9 cellular contexts compared by ENCODE assay signal in the genomic region with DNA sequence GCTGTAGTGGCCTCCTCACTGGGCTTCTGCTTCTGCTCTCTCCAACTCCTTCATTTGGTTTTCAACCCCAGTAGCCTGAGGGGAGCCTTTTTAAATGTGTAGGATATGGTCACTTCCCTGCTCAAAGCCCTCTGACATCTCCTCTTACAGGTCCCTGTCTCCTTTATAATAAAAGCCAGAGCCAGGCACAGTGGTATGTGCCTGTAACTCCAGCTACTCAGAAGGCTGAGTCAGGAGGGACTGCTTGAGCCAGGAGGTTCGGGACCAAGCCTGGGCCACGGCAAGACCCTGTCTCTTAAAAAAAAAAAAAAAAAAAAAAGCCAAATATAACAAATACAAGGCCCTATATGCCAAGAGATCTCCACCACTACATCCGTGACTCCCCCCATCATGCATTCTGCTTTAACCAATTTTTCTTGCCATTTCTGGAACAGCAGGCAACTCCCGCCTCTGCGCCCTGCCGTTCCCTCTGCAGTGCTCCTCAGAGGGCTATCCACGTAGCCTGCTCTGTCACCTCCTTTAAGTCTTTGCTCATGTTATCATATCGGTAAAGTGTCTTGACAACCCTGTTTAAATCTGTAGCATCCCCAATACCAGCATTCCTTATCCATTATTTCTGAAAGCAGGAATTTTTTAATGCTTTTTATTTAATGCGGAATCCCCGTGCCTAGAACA. TPM values are rescaled to one million over a fixed set of nuclear protein-coding genes. Genes with fewer than 3 reads are reported as not detected.
A peak's percentile ranks its signal among the peaks of the same experiment; 100 is the strongest.
DNase-seq lines count a peak whose midpoint lies in the region; ATAC-seq and TF ChIP-seq lines count a peak whose summit lies in the region.
"Had no signal": no experiment of that assay in that cellular context is flagged by ENCODE, and none has a peak within 500 bp of the region (broad histone marks: within the 10 kb centered on the region; RNA-seq: fewer than 3 reads in every experiment).

No MANE protein-coding gene starts in this region.

- H3K4me3 ChIP-seq in AG09309 (ENCODE audit: control insufficient read depth, low read depth, low read length) (peak overlapping the region; percentile 44), HL-60 (replicated peaks; ENCODE audit: insufficient read depth, low read length) (peak overlapping the region; percentile 52)

- peaks cover 0 to 28% (median 4%) of the 10 kb centered on the region in 3 donors for H3K36me3 Mint-ChIP-seq in naive thymus-derived CD8-positive, alpha-beta T cell

- H3K27me3 Mint-ChIP-seq in naive thymus-derived CD8-positive, alpha-beta T cell = no peaks in the 10 kb centered on the region

- DNase-seq in AG09309 (ENCODE audit: low read depth) = no peak
- DNase-seq in HL-60 (ENCODE audit: low read depth in 1 of 2, low spot score in 1 of 2) = no peak
- no peak for DNase-seq in naive thymus-derived CD8-positive, alpha-beta T cell
- DNase-seq in GM10266 (ENCODE audit: extremely low spot score) = no peak
- DNase-seq in NCI-H1092 treated with DMSO at 0.1 percent for 48 hours (lab: John Stamatoyannopoulos, UW) = no peak
- DNase-seq: activated naive CD4-positive, alpha-beta T cell treated with Interleukin-2 at 50 U/mL for 16 hours had no signal

- H3K4me1 Mint-ChIP-seq in naive thymus-derived CD8-positive, alpha-beta T cell = peaks cover 11 to 22% (median 15%) of the 10 kb centered on the region in 4 donors

- peak overlapping the region; percentile 54 to 83 (median 65) for H3K4me3 Mint-ChIP-seq in naive thymus-derived CD8-positive, alpha-beta T cell

- peak overlapping the region; percentile 14 to 86 (median 52) for H3K27ac Mint-ChIP-seq in naive thymus-derived CD8-positive, alpha-beta T cell

- ATAC-seq in naive thymus-derived CD8-positive, alpha-beta T cell = no peak
- no peak for ATAC-seq in GM19395 (IDR thresholded peaks at IDR 0.05; ENCODE audit: unreplicated experiment)
- ATAC-seq in HG03457 (IDR thresholded peaks at IDR 0.05; ENCODE audit: unreplicated experiment) = no peak

- no peaks in the 10 kb centered on the region for H3K27me3 ChIP-seq in HL-60 (ENCODE audit: insufficient read depth, poor library complexity, severe bottlenecking)

- H3K9me3 Mint-ChIP-seq in naive thymus-derived CD8-positive, alpha-beta T cell = no peaks in the 10 kb centered on the region

- TF ChIP-seq CTCF in AG09309 (IDR thresholded peaks at IDR 0.05; ENCODE audit: control insufficient read depth, insufficient read depth, low read depth, low read length, missing control alignments) = no peak
- no peak for TF ChIP-seq CTCF in HL-60 (IDR thresholded peaks at IDR 0.05; ENCODE audit: insufficient read depth, low read length)
- TF ChIP-seq CTCF in GM10266 (IDR thresholded peaks at IDR 0.05; ENCODE audit: control insufficient read depth, insufficient read depth, low read depth, missing control alignments) = no peak

- POLR2A ChIA-PET in naive thymus-derived CD8-positive, alpha-beta T cell (lab: Charles Lee) = interaction anchor here (0.8 to 5.0 kb wide), 8 partner anchors 9 to 233 kb away, joined by 3 to 75 read pairs (median 4); partner anchors contain the start of genes CORO1A, DCTPP1, ZNF689 and ZNF771

- H3K27ac ChIP-seq in HL-60 (replicated peaks) (no peak overlapping the region), cingulate gyrus (ENCODE audit: low read depth, low read length) (peak overlapping the region; percentile 48)

RNA-seq across cellular contexts. Expression of gene ZNF771, which starts 9.4 kb away (rescaled TPM):
- 1 to 10 TPM; 5.5 to 7.6 TPM for total RNA-seq in naive thymus-derived CD8-positive, alpha-beta T cell
- 1 to 10 TPM; 2.1 to 6.7 (median 3.8) TPM for polyA plus RNA-seq in naive thymus-derived CD8-positive, alpha-beta T cell

RNA-seq across cellular contexts. Expression of gene DCTPP1, which starts 13.1 kb away (rescaled TPM):
- 10 to 100 TPM; 15.2 to 16.7 TPM for total RNA-seq in naive thymus-derived CD8-positive, alpha-beta T cell
- 10 to 100 TPM; 63.0 to 79.6 (median 64.0) TPM for polyA plus RNA-seq in naive thymus-derived CD8-positive, alpha-beta T cell

RNA-seq across cellular contexts. Expression of gene ZNF48, which starts 21.5 kb away (rescaled TPM):
- total RNA-seq in naive thymus-derived CD8-positive, alpha-beta T cell = 10 to 100 TPM; 12.7 to 14.3 TPM
- 10 to 100 TPM in 1 of 3 donors, 1 to 10 TPM in 2; 6.1 to 11.7 (median 7.5) TPM for polyA plus RNA-seq in naive thymus-derived CD8-positive, alpha-beta T cell

RNA-seq across cellular contexts. Expression of gene SEPHS2, which starts 28.9 kb away (rescaled TPM):
- total RNA-seq in naive thymus-derived CD8-positive, alpha-beta T cell = 10 to 100 TPM; 52.3 to 55.1 TPM
- polyA plus RNA-seq in naive thymus-derived CD8-positive, alpha-beta T cell = 10 to 100 TPM; 45.5 to 60.7 (median 55.0) TPM

RNA-seq across cellular contexts. Expression of gene SEPTIN1, which starts 34.4 kb away (rescaled TPM):
- total RNA-seq in naive thymus-derived CD8-positive, alpha-beta T cell = 100 to 1,000 TPM; 216 to 222 TPM
- 100 to 1,000 TPM; 178 to 249 (median 242) TPM for polyA plus RNA-seq in naive thymus-derived CD8-positive, alpha-beta T cell
